In genomic region chr5:65481635-65482271, GRCh38 we compare ENCODE assay signal across 8 cellular contexts. TPM values are rescaled to one million over a fixed set of nuclear protein-coding genes. Genes with fewer than 3 reads are reported as not detected.
A peak's percentile ranks its signal among the peaks of the same experiment; 100 is the strongest.
DNase-seq lines count a peak whose midpoint lies in the region; ATAC-seq and TF ChIP-seq lines count a peak whose summit lies in the region.

TSS of gene ADAMTS6 (minus strand) at chr5:65481920. CDS start at chr5:65473673, 8,247 bp downstream.

- intact Hi-C loops in activated CD4-positive, alpha-beta T cell treated with anti-CD3 and anti-CD28 coated beads, Interleukin-2, amount 10 ng/mL, durations not matched to agents 24 days and 14 days (cut with micrococcal nuclease): loop anchor here (2.0 to 10.0 kb wide), 4 partner anchors 81 to 714 kb away; partner anchors contain the start of genes CENPK, CWC27, PPWD1 and SREK1
- intact Hi-C loops in left colon (cut with DNase I, micrococcal nuclease): loop anchor here in 1 of 2 donors (5.0 to 10.0 kb wide), 3 partner anchors 379 to 667 kb away; no protein-coding TSS in a partner anchor

- peak within 1 kb of the TSS; percentile 85 for H3K27ac Mint-ChIP-seq in activated CD4-positive, alpha-beta T cell treated with anti-CD3 and anti-CD28 coated beads, Interleukin-2, amount 10 ng/mL, durations not matched to agents 24 days and 14 days

- H3K9me3 Mint-ChIP-seq in activated CD4-positive, alpha-beta T cell treated with anti-CD3 and anti-CD28 coated beads, Interleukin-2, amount 10 ng/mL, durations not matched to agents 24 days and 14 days: no peaks in the 10 kb centered on the region

- peak within 1 kb of the TSS; percentile 87 for H3K4me3 ChIP-seq in ACC112 (ENCODE audit: low read depth, low read length)

- H3K79me2 ChIP-seq in ACC112 (ENCODE audit: control insufficient read depth, insufficient read depth, low read length, unreplicated experiment): peaks cover 38% of the 10 kb centered on the region

- H3K27me3 ChIP-seq in ACC112 (ENCODE audit: insufficient read depth, low read length): no peaks in the 10 kb centered on the region

- H3K36me3 ChIP-seq in ACC112 (ENCODE audit: insufficient read depth, low read length): no peaks in the 10 kb centered on the region

- H3K4me1 Mint-ChIP-seq in activated CD4-positive, alpha-beta T cell treated with anti-CD3 and anti-CD28 coated beads, Interleukin-2, amount 10 ng/mL, durations not matched to agents 24 days and 14 days: peaks cover 18% of the 10 kb centered on the region

- DNase-seq in NCI-H345 treated with DMSO at 0.1 percent for 48 hours (lab: John Stamatoyannopoulos, UW; ENCODE audit: unreplicated experiment): peak; percentile 69
- peak; percentile 91 for DNase-seq in activated CD4-positive, alpha-beta T cell treated with anti-CD3 and anti-CD28 coated beads, Interleukin-2, amount 10 ng/mL, durations not matched to agents 24 days and 14 days
- DNase-seq in dedifferentiated amniotic fluid mesenchymal stem cell (ENCODE audit: extremely low spot score): peak; percentile 97
- DNase-seq in left colon: peak; percentile 84 to 91
- peak; percentile 65 to 68 for DNase-seq in stimulated activated CD4-positive, alpha-beta T cell treated with anti-CD3 and anti-CD28 coated beads, Interleukin-1b, Interleukin-23, amount 100 ng/mL, for 4 hours (ENCODE audit: low read depth in 2 of 2)

- ATAC-seq in HG03066 (IDR thresholded peaks at IDR 0.05; ENCODE audit: low read depth, unreplicated experiment) (peak; percentile 73), left colon (peak; percentile 76)

- peaks cover 6% of the 10 kb centered on the region for H3K27me3 Mint-ChIP-seq in activated CD4-positive, alpha-beta T cell treated with anti-CD3 and anti-CD28 coated beads, Interleukin-2, amount 10 ng/mL, durations not matched to agents 24 days and 14 days

- no peaks in the 10 kb centered on the region for H3K36me3 Mint-ChIP-seq in activated CD4-positive, alpha-beta T cell treated with anti-CD3 and anti-CD28 coated beads, Interleukin-2, amount 10 ng/mL, durations not matched to agents 24 days and 14 days (ENCODE audit: low read depth)

- peak within 1 kb of the TSS; percentile 63 for H2AFZ ChIP-seq in ACC112 (ENCODE audit: low read length, unreplicated experiment)

- H3K4me1 ChIP-seq in ACC112 (ENCODE audit: control insufficient read depth, insufficient read depth, low read length, unreplicated experiment): peaks cover 26% of the 10 kb centered on the region

- peak within 1 kb of the TSS; percentile 90 for H3K27ac ChIP-seq in ACC112 (ENCODE audit: low read depth, low read length)

- no peak within 1 kb of the TSS for H3K4me3 Mint-ChIP-seq in activated CD4-positive, alpha-beta T cell treated with anti-CD3 and anti-CD28 coated beads, Interleukin-2, amount 10 ng/mL, durations not matched to agents 24 days and 14 days

- peak; percentile 35 for TF ChIP-seq POLR2A in GM18526 (IDR thresholded peaks at IDR 0.05; ENCODE audit: extremely low read depth, insufficient read length)

RNA-seq across cellular contexts. Expression of gene ADAMTS6, which starts in this region (rescaled TPM):
- total RNA-seq in activated CD4-positive, alpha-beta T cell treated with anti-CD3 and anti-CD28 coated beads, Interleukin-2, amount 10 ng/mL, durations not matched to agents 24 days and 14 days: 0.73 and 0.89 TPM in 2 replicates
- total RNA-seq in left colon: 1 to 10 TPM in 1 of 2 donors, under 1 TPM in 1; 0.46 to 1.3 TPM

Comparison
In these comparisons a context has a peak if more than half of its experiments do, and no peak if none do; other contexts are left out.
1. Peak in every context shown above with its lines: DNase-seq, ATAC-seq, H3K4me3 ChIP-seq and H3K27ac ChIP-seq.
2. Peak in DNase-seq in activated CD4-positive, alpha-beta T cell treated with anti-CD3 and anti-CD28 coated beads, Interleukin-2, amount 10 ng/mL, durations not matched to agents 24 days and 14 days; RNA of the gene not detected or under 1 TPM.